ENCODE assay signal across 10 cellular contexts in the genomic region with DNA sequence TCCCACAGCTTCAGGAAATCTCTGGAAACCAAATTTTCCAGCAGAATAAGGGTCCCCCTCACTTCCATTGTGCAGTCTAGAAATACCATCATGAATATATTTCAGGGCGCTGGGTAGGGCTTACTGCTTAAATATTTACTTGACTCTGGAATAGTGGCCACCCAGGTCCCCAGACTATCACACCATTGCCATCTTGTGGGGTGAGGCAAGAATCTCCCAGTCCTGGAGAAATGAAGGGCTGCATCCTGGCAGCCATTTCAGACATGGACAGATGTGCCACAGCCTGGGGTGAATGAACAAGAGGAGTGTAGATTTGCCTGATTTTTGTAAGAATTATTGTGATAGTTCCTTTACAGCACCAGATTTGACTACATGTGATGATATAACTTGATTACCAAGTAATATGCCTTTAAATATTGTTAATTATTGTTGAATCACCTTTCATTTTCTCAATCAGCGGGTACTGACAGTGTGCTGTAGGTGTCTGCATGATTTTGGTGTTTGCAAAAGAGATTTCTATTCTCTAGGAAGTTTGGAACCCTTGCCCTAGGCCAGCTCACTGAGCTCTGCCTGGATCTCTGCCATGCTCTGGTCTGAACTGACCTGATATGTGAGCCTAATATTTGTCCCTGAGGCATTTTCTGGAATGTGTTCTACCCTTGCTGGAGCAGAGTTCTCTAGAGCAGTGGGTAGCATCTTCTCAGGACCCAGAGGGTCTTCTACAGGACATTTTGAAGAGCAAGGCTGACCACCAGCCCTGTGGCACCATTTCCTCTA.
A peak's percentile ranks its signal among the peaks of the same experiment; 100 is the strongest.
DNase-seq lines count a peak whose midpoint lies in the region; ATAC-seq and TF ChIP-seq lines count a peak whose summit lies in the region.
"Had no signal": no experiment of that assay in that cellular context is flagged by ENCODE, and none has a peak within 500 bp of the region (broad histone marks: within the 10 kb centered on the region; RNA-seq: fewer than 3 reads in every experiment).

No MANE protein-coding gene starts in this region.

- H3K36me3 Mint-ChIP-seq in activated T-helper 2 cell treated with anti-CD3 and anti-CD28 coated beads, Interferon-gamma antibody, Interleukin-2, Interleukin-4, amounts not matched to agents 10 μg/mL and 5 μg/mL and 100 μg/mL, durations not matched to agents 14 hours and 24 hours and 36 hours (ENCODE audit: low read depth) = no peaks in the 10 kb centered on the region

- H3K4me2 ChIP-seq in smooth muscle cell = no peak overlapping the region

- DNase-seq in NCI-H146 (lab: John Stamatoyannopoulos, UW) = peak; percentile 16
- DNase-seq in NCI-H146 treated with DMSO at 0.1 percent for 48 hours (lab: John Stamatoyannopoulos, UW; ENCODE audit: unreplicated experiment) = no peak
- DNase-seq in NCI-H69 (lab: John Stamatoyannopoulos, UW) = peak; percentile 56
- peak; percentile 12 to 15 for DNase-seq in erythroblast (lab: John Stamatoyannopoulos, UW)
- DNase-seq in smooth muscle cell (lab: John Stamatoyannopoulos, UW; ENCODE audit: unreplicated experiment) = no peak
- DNase-seq in activated T-helper 2 cell treated with anti-CD3 and anti-CD28 coated beads, Interferon-gamma antibody, Interleukin-2, Interleukin-4, amounts not matched to agents 10 μg/mL and 5 μg/mL and 100 μg/mL, durations not matched to agents 14 hours and 24 hours and 36 hours (ENCODE audit: low spot score) = no peak
- DNase-seq in germinal center (ENCODE audit: low spot score) = no peak

- H3K27ac Mint-ChIP-seq in activated T-helper 2 cell treated with anti-CD3 and anti-CD28 coated beads, Interferon-gamma antibody, Interleukin-2, Interleukin-4, amounts not matched to agents 10 μg/mL and 5 μg/mL and 100 μg/mL, durations not matched to agents 14 hours and 24 hours and 36 hours = no peak overlapping the region
- H3K27ac Mint-ChIP-seq: B cell had no signal

- no peaks in the 10 kb centered on the region for H3K9me3 ChIP-seq in smooth muscle cell (replicated peaks; ENCODE audit: low read depth)

- H3F3A ChIP-seq in smooth muscle cell (ENCODE audit: low read depth) = no peaks in the 10 kb centered on the region

- H3K4me1 Mint-ChIP-seq in activated T-helper 2 cell treated with anti-CD3 and anti-CD28 coated beads, Interferon-gamma antibody, Interleukin-2, Interleukin-4, amounts not matched to agents 10 μg/mL and 5 μg/mL and 100 μg/mL, durations not matched to agents 14 hours and 24 hours and 36 hours (ENCODE audit: low read depth) = peaks cover 2% of the 10 kb centered on the region
- H3K4me1 Mint-ChIP-seq: B cell had no signal

- H3K27ac ChIP-seq in smooth muscle cell (ENCODE audit: low read depth) = no peak overlapping the region

- H3K27me3 Mint-ChIP-seq in activated T-helper 2 cell treated with anti-CD3 and anti-CD28 coated beads, Interferon-gamma antibody, Interleukin-2, Interleukin-4, amounts not matched to agents 10 μg/mL and 5 μg/mL and 100 μg/mL, durations not matched to agents 14 hours and 24 hours and 36 hours (ENCODE audit: low read depth) = no peaks in the 10 kb centered on the region
- H3K27me3 Mint-ChIP-seq: B cell had no signal

- H3K4me1 ChIP-seq in smooth muscle cell (ENCODE audit: low read depth) = no peaks in the 10 kb centered on the region

- no peaks in the 10 kb centered on the region for H3K9me3 Mint-ChIP-seq in activated T-helper 2 cell treated with anti-CD3 and anti-CD28 coated beads, Interferon-gamma antibody, Interleukin-2, Interleukin-4, amounts not matched to agents 10 μg/mL and 5 μg/mL and 100 μg/mL, durations not matched to agents 14 hours and 24 hours and 36 hours

- H3K4me3 ChIP-seq in smooth muscle cell = no peak overlapping the region
- H3K4me3 ChIP-seq: lung had no signal

- H4K20me1 ChIP-seq in smooth muscle cell (ENCODE audit: low read depth) = no peaks in the 10 kb centered on the region

- H3K36me3 ChIP-seq in smooth muscle cell (ENCODE audit: low read depth) = no peaks in the 10 kb centered on the region

- no peak for ATAC-seq in GM21367 (IDR thresholded peaks at IDR 0.05; ENCODE audit: unreplicated experiment)

- no peaks in the 10 kb centered on the region for H3K79me2 ChIP-seq in smooth muscle cell (ENCODE audit: low read depth)

- no peaks in the 10 kb centered on the region for H3K27me3 ChIP-seq in smooth muscle cell (ENCODE audit: low read depth)

- no peak for TF ChIP-seq POLR2A in erythroblast (IDR thresholded peaks at IDR 0.05; ENCODE audit: low read length)

- peak; percentile 38 for TF ChIP-seq CTCF in smooth muscle cell (IDR thresholded peaks at IDR 0.05; ENCODE audit: borderline replicate concordance, insufficient read depth, poor library complexity, severe bottlenecking)

- no peak overlapping the region for H3K9ac ChIP-seq in smooth muscle cell (ENCODE audit: low read depth)

- H3K4me3 Mint-ChIP-seq in activated T-helper 2 cell treated with anti-CD3 and anti-CD28 coated beads, Interferon-gamma antibody, Interleukin-2, Interleukin-4, amounts not matched to agents 10 μg/mL and 5 μg/mL and 100 μg/mL, durations not matched to agents 14 hours and 24 hours and 36 hours (ENCODE audit: low read depth) = no peak overlapping the region
- H3K4me3 Mint-ChIP-seq: B cell had no signal

- intact Hi-C loops in activated T-helper 2 cell treated with anti-CD3 and anti-CD28 coated beads, Interferon-gamma antibody, Interleukin-2, Interleukin-4, amounts not matched to agents 10 μg/mL and 5 μg/mL and 100 μg/mL, durations not matched to agents 14 hours and 24 hours and 36 hours (cut with micrococcal nuclease) = no loop called here

- H2AFZ ChIP-seq in smooth muscle cell (ENCODE audit: low read depth) = no peak overlapping the region

- WGBS in smooth muscle cell (ENCODE audit: low lambda C conversion rate) = 98% methylated on average over 2 of the region's 2 CpGs

Comparison
In these comparisons a context has a peak if more than half of its experiments do, and no peak if none do; other contexts are left out.
1. DNase-seq: peak in NCI-H146 (single experiment), NCI-H69 (single experiment) and erythroblast (2 of 2); none in NCI-H146 treated with DMSO at 0.1 percent for 48 hours (single experiment), smooth muscle cell (single experiment), activated T-helper 2 cell treated with anti-CD3 and anti-CD28 coated beads, Interferon-gamma antibody, Interleukin-2, Interleukin-4, amounts not matched to agents 10 μg/mL and 5 μg/mL and 100 μg/mL, durations not matched to agents 14 hours and 24 hours and 36 hours (single experiment) and germinal center (single experiment).